Comparison of ENCODE assay signal across 13 cellular contexts in the genomic region with DNA sequence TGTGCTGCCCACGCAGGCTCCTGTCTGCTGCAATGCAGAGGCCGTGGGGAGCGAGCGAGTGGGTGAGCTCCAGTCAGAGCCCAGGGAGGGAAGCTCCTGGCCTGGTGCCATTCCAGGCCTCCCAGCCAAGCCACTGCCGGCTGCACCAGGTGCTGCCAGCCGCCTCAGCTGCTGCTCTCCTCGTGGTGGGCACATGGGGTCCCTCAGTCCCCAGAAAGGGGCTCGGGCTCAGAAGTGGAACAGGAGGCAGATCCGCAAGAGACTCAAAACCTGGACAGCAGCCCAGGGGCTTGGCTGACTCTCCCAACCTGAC. TPM values are rescaled to one million over a fixed set of nuclear protein-coding genes. Genes with fewer than 3 reads are reported as not detected.
DNase-seq lines count a peak whose midpoint lies in the region; TF ChIP-seq lines count a peak whose summit lies in the region.
"Had no signal": no experiment of that assay in that cellular context is flagged by ENCODE, and none has a peak within 500 bp of the region (broad histone marks: within the 10 kb centered on the region; RNA-seq: fewer than 3 reads in every experiment).

No MANE protein-coding gene starts in this region.

- TF ChIP-seq POLR2A in testis (IDR thresholded peaks at IDR 0.05) = no peak

- H3K9ac ChIP-seq in adipocyte (ENCODE audit: low read length) = no peak overlapping the region
- H3K9ac ChIP-seq in mesenchymal stem cell (ENCODE audit: low read length) = no peak overlapping the region

- TF ChIP-seq CTCF in left ventricle myocardium inferior (IDR thresholded peaks at IDR 0.05; ENCODE audit: borderline replicate concordance) = no peak
- no peak for TF ChIP-seq CTCF in testis (IDR thresholded peaks at IDR 0.05)

- no peaks in the 10 kb centered on the region for H3K27me3 ChIP-seq in adipocyte (replicated peaks; ENCODE audit: control insufficient read depth, insufficient read depth, low read length)
- no peaks in the 10 kb centered on the region for H3K27me3 ChIP-seq in left ventricle myocardium inferior (ENCODE audit: low read depth)
- no peaks in the 10 kb centered on the region for H3K27me3 ChIP-seq in testis
- H3K27me3 ChIP-seq in mesenchymal stem cell (ENCODE audit: control insufficient read depth in 1 of 2, insufficient read depth in 1 of 2, low read length in 2 of 2) = no peaks in the 10 kb centered on the region
- H3K27me3 ChIP-seq: Peyer's patch had no signal

- no peak overlapping the region for H3K23ac ChIP-seq in mesenchymal stem cell (ENCODE audit: low read length in 2 of 2)

- H3K4me3 ChIP-seq in adipocyte (ENCODE audit: low read length) (no peak overlapping the region), left ventricle myocardium inferior (no peak overlapping the region), testis (no peak overlapping the region), mesenchymal stem cell (ENCODE audit: insufficient read depth in 1 of 2, low read depth in 1 of 2, low read length in 2 of 2) (peak overlapping the region in 1 of 2 experiments; percentile 10)
- H3K4me3 ChIP-seq: Peyer's patch had no signal

- no peak overlapping the region for H2AFZ ChIP-seq in mesenchymal stem cell (ENCODE audit: low read depth, low read length)

- no peak overlapping the region for H3K4me2 ChIP-seq in mesenchymal stem cell (ENCODE audit: low read length, poor library complexity, severe bottlenecking)

- H3K36me3 ChIP-seq in adipocyte (ENCODE audit: control insufficient read depth, insufficient read depth, low read length, severe bottlenecking) = no peaks in the 10 kb centered on the region
- peaks cover 6% of the 10 kb centered on the region for H3K36me3 ChIP-seq in left ventricle myocardium inferior
- no peaks in the 10 kb centered on the region for H3K36me3 ChIP-seq in testis (ENCODE audit: low read depth, missing control alignments)
- peaks cover 9% of the 10 kb centered on the region in 2 experiments for H3K36me3 ChIP-seq in mesenchymal stem cell (ENCODE audit: control insufficient read depth in 1 of 2, insufficient read depth in 2 of 2, low read depth in 1 of 2, low read length in 2 of 2)

- H3K79me1 ChIP-seq in mesenchymal stem cell (replicated peaks; ENCODE audit: low read length, poor library complexity, severe bottlenecking) = peaks cover 36% of the 10 kb centered on the region

- no peak overlapping the region for H2BK15ac ChIP-seq in mesenchymal stem cell (ENCODE audit: low read depth, poor library complexity, severe bottlenecking)

- no peak overlapping the region for H4K91ac ChIP-seq in mesenchymal stem cell (ENCODE audit: low read length)

- intact Hi-C loops in left ventricle myocardium inferior (cut with micrococcal nuclease) (no loop called here), testis (cut with DNase I; ENCODE audit: low total_unique reads) (no loop called here)

- H3K4me1 ChIP-seq in adipocyte (ENCODE audit: control insufficient read depth, insufficient read depth, low read length) = peaks cover 22% of the 10 kb centered on the region
- peaks cover 53% of the 10 kb centered on the region for H3K4me1 ChIP-seq in left ventricle myocardium inferior
- peaks cover 39% of the 10 kb centered on the region for H3K4me1 ChIP-seq in testis
- peaks cover 29% of the 10 kb centered on the region for H3K4me1 ChIP-seq in mesenchymal stem cell (ENCODE audit: control insufficient read depth, insufficient read depth, low read depth, low read length)

- H3K27ac ChIP-seq in left ventricle myocardium inferior (replicated peaks) (peak overlapping the region; percentile 22), testis (no peak overlapping the region), mesenchymal stem cell (ENCODE audit: low read length, poor library complexity, severe bottlenecking) (no peak overlapping the region)
- H3K27ac ChIP-seq: epithelial cell of prostate, Peyer's patch had no signal

- 18 to 25% methylated on average over 2 to 9 of the region's 9 CpGs for WGBS in testis, 2 donors
- WGBS in mesenchymal stem cell = 85% methylated on average over 9 of the region's 9 CpGs

- H3K9me3 ChIP-seq in adipocyte (ENCODE audit: control insufficient read depth, low read length) = no peaks in the 10 kb centered on the region
- H3K9me3 ChIP-seq in left ventricle myocardium inferior (replicated peaks) = no peaks in the 10 kb centered on the region
- H3K9me3 ChIP-seq in testis = no peaks in the 10 kb centered on the region
- no peaks in the 10 kb centered on the region for H3K9me3 ChIP-seq in mesenchymal stem cell (ENCODE audit: control insufficient read depth, low read length)
- H3K9me3 ChIP-seq: Peyer's patch had no signal

- no peak overlapping the region for H2AK5ac ChIP-seq in mesenchymal stem cell (ENCODE audit: low read length, severe bottlenecking)

- no peak overlapping the region for H2BK5ac ChIP-seq in mesenchymal stem cell (ENCODE audit: low read depth, low read length, poor library complexity, severe bottlenecking)

- no peak overlapping the region for H3K4ac ChIP-seq in mesenchymal stem cell (ENCODE audit: low read depth in 1 of 2, low read length in 2 of 2)

- DNase-seq in NCI-H1092 treated with DMSO at 0.1 percent for 48 hours (lab: John Stamatoyannopoulos, UW) = peak; percentile 81
- DNase-seq in adipocyte (ENCODE audit: low read depth) = peak; percentile 20
- peak; percentile 53 for DNase-seq in left ventricle myocardium inferior
- peak; percentile 84 for DNase-seq in testis
- DNase-seq in H4 (ENCODE audit: low spot score) = no peak
- no peak for DNase-seq in SW480 (ENCODE audit: low spot score)
- no peak for DNase-seq in mesenchymal stem cell
- DNase-seq: activated CD8-positive, alpha-beta memory T cell treated with anti-CD3 and anti-CD28 coated beads, Interleukin-2, amount 50 U/mL, for 48 hours; amniotic stem cell; naive B cell; NCI-H146 had no signal

- peak overlapping the region in 1 of 2 experiments; percentile 5 for H3K14ac ChIP-seq in mesenchymal stem cell (ENCODE audit: low read length in 2 of 2)

- H2BK120ac ChIP-seq in mesenchymal stem cell (ENCODE audit: low read depth, low read length) = no peak overlapping the region

- H3K18ac ChIP-seq in mesenchymal stem cell (ENCODE audit: low read depth in 1 of 2, low read length in 2 of 2) = no peak overlapping the region

- no peak overlapping the region for H2BK12ac ChIP-seq in mesenchymal stem cell (ENCODE audit: low read length in 2 of 2)

- no peak overlapping the region for H4K8ac ChIP-seq in mesenchymal stem cell (ENCODE audit: low read length)

RNA-seq across cellular contexts. Expression of gene ABCB9, which starts 2.4 kb away (rescaled TPM):
- 1.6 TPM for total RNA-seq in left ventricle myocardium inferior
- total RNA-seq in testis = 10 to 100 TPM; 75.3 to 82.8 TPM
- polyA plus RNA-seq in testis (ENCODE audit: insufficient read depth, low read depth, low replicate concordance) = 41.6 TPM
- total RNA-seq in H4 (2014; rRNA removed; shearing (Covaris generic)) = 6.5 and 19.3 TPM in 2 replicates
- polyA plus RNA-seq in mesenchymal stem cell (2013, experiment 1 of 2) = 4.3 TPM
- 4.2 TPM for polyA plus RNA-seq in mesenchymal stem cell (2013, experiment 2 of 2)

RNA-seq across cellular contexts. Expression of gene OGFOD2, which starts 11.2 kb away (rescaled TPM):
- 14.9 TPM for total RNA-seq in left ventricle myocardium inferior
- 10 to 100 TPM; 35.0 to 56.5 TPM for total RNA-seq in testis
- polyA plus RNA-seq in testis (ENCODE audit: insufficient read depth, low read depth, low replicate concordance) = 47.2 TPM
- total RNA-seq in H4 (2014; rRNA removed; shearing (Covaris generic)) = 17.5 and 18.1 TPM in 2 replicates
- polyA plus RNA-seq in mesenchymal stem cell (2013, experiment 1 of 2) = 5.8 TPM
- 6.2 TPM for polyA plus RNA-seq in mesenchymal stem cell (2013, experiment 2 of 2)

RNA-seq across cellular contexts. Expression of gene ARL6IP4, which starts 16.6 kb away (rescaled TPM):
- total RNA-seq in left ventricle myocardium inferior (156 TPM), testis (100 to 1,000 TPM; 169 to 190 TPM)
- polyA plus RNA-seq in testis (ENCODE audit: insufficient read depth, low read depth, low replicate concordance) = 210 TPM
- total RNA-seq in H4 (2014; rRNA removed; shearing (Covaris generic)) = 111 and 179 TPM in 2 replicates
- 142 TPM for polyA plus RNA-seq in mesenchymal stem cell (2013, experiment 1 of 2)
- polyA plus RNA-seq in mesenchymal stem cell (2013, experiment 2 of 2) = 146 TPM

Comparison
In these comparisons a context has a peak if more than half of its experiments do, and no peak if none do; other contexts are left out.
1. DNase-seq: peak in NCI-H1092 treated with DMSO at 0.1 percent for 48 hours (single experiment), adipocyte (single experiment), left ventricle myocardium inferior (single experiment) and testis (single experiment); none in H4 (single experiment), SW480 (single experiment) and mesenchymal stem cell (single experiment).